In the genomic region with DNA sequence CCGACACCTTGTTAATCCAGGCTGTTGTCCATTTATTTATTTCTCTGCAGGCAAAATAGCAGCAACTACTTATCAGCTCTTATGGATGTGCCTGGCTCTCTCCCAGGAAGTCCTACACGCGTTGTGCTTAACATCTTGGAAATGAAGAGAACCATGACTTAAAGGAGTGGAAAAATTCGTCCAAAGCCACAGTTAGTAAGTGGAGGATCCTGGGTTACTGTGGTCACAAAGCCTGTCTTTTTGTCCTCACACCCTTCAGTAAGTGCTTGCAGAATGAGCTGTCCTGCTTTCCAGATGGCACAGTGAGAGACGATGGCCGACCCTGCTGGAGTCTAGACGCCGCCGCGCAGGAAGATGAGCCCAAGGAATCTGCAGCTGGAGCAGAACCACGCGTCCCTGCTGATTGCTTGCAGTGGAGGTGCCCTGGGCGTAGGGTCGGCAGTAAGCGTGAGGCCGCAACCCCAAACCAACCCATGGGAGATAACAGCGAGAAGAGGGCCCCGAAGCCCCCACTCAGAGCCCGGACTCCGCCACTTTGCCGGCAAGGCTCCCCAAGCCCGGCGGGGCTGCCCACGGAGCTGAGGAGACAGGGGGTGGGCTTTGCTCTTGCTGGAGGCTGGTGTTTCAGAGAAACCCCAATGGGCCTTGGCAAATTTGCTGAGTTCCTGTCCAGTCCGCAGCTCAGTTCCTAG, we compare ENCODE assay signal across 18 cellular contexts.
"Had no signal": no experiment of that assay in that cellular context is flagged by ENCODE, and none has a peak within 500 bp of the region (broad histone marks: within the 10 kb centered on the region; RNA-seq: fewer than 3 reads in every experiment).

No MANE protein-coding gene starts in this region.

- H3K4me3 ChIP-seq: right atrium auricular region, stomach, upper lobe of right lung had no signal

- DNase-seq: activated naive CD4-positive, alpha-beta T cell treated with Interleukin-2 at 50 U/mL for 16 hours; activated T-cell treated with anti-CD3 and anti-CD28 coated beads for 4 hours; aorta; dermis blood vessel endothelial cell; effector memory CD8-positive, alpha-beta T cell; glutamatergic neuron; kidney glomerular epithelial cell; mesenchymal stem cell; natural killer cell; nucleus accumbens; stomach; SW 1271; testis; upper lobe of right lung had no signal

- ATAC-seq: activated CD4-positive, CD25-positive, alpha-beta regulatory T cell treated with anti-CD3 and anti-CD28 coated beads, Interleukin-2, amount 50 U/mL, for 24 hours; activated T-helper 17 cell treated with anti-CD3 and anti-CD28 coated beads, Interleukin-2, amount 50 U/mL, for 72 hours; effector memory CD8-positive, alpha-beta T cell; natural killer cell had no signal

- H3K27ac ChIP-seq: epithelial cell of prostate, right atrium auricular region, stomach, testis, upper lobe of right lung had no signal

- H3K4me1 ChIP-seq: stomach, upper lobe of right lung had no signal

- H3K36me3 ChIP-seq: right atrium auricular region, stomach, upper lobe of right lung had no signal

- H3K9me3 ChIP-seq: right atrium auricular region, testis, upper lobe of right lung had no signal

- H3K27me3 ChIP-seq: right atrium auricular region, stomach, testis, upper lobe of right lung had no signal
